In genomic region chr13:44578064-44578394, GRCh38 we compare ENCODE assay signal across 8 cellular contexts. TPM values are rescaled to one million over a fixed set of nuclear protein-coding genes. Genes with fewer than 3 reads are reported as not detected.
DNase-seq lines count a peak whose midpoint lies in the region; ATAC-seq and TF ChIP-seq lines count a peak whose summit lies in the region.

No MANE protein-coding gene starts in this region.

- H3K9me3 ChIP-seq in HUES64 (ENCODE audit: insufficient read depth, low read depth, low read length), result no peaks in the 10 kb centered on the region
- H3K9me3 ChIP-seq in ascending aorta, result no peaks in the 10 kb centered on the region
- H3K9me3 ChIP-seq in testis, result no peaks in the 10 kb centered on the region

- no peaks in the 10 kb centered on the region for H3K27me3 ChIP-seq in HUES64 (ENCODE audit: insufficient read depth, low read length)
- H3K27me3 ChIP-seq in ascending aorta, result no peaks in the 10 kb centered on the region
- H3K27me3 ChIP-seq in testis, result no peaks in the 10 kb centered on the region

- DNase-seq in ascending aorta (ENCODE audit: low spot score in 2 of 2) (no peak), left colon (peak in 1 of 2 donors; percentile 51), testis (no peak), left lobe of liver (ENCODE audit: low spot score) (no peak)
- DNase-seq in stimulated activated CD4-positive, alpha-beta T cell treated with anti-CD3 and anti-CD28 coated beads, Interleukin-4, amount 100 ng/mL, for 24 hours, result no peak

- WGBS in HUES64, result under 1% methylated on average over 15 of the region's 15 CpGs
- WGBS in testis, 2 donors, result 0 to 1% methylated on average over 14 to 15 of the region's 15 CpGs

- H3K4me3 ChIP-seq in HUES64 (ENCODE audit: low read length) (peak overlapping the region; percentile 93), ascending aorta (peak overlapping the region; percentile 66 to 97), testis (peak overlapping the region; percentile 86 to 94)

- ATAC-seq in left colon (peak; percentile 10), left lobe of liver (no peak), HG02763 (IDR thresholded peaks at IDR 0.05; ENCODE audit: unreplicated experiment) (no peak)

- peaks cover 43% of the 10 kb centered on the region for H3K4me1 ChIP-seq in HUES64 (ENCODE audit: insufficient read depth, low read length)
- peaks cover 10 to 21% of the 10 kb centered on the region in 2 donors for H3K4me1 ChIP-seq in ascending aorta
- peaks cover 15% of the 10 kb centered on the region for H3K4me1 ChIP-seq in testis

- H3K36me3 ChIP-seq in HUES64 (ENCODE audit: insufficient read depth, low read length) (peaks cover 20% of the 10 kb centered on the region), ascending aorta (no peaks in the 10 kb centered on the region), testis (ENCODE audit: low read depth, missing control alignments) (no peaks in the 10 kb centered on the region)

- peak overlapping the region; percentile 84 for H3K27ac ChIP-seq in C4-2B
- H3K27ac ChIP-seq in HUES64 (ENCODE audit: low read depth, low read length), result peak overlapping the region; percentile 100
- H3K27ac ChIP-seq in ascending aorta, result peak overlapping the region; percentile 98
- H3K27ac ChIP-seq in testis, result peak overlapping the region; percentile 96 to 99

- TF ChIP-seq POLR2A in testis (IDR thresholded peaks at IDR 0.05), result no peak

- intact Hi-C loops in ascending aorta (cut with DNase I), result loop anchor here (5.0 to 10.0 kb wide), 4 partner anchors 134 to 747 kb away; no protein-coding TSS in a partner anchor
- intact Hi-C loops in left colon (cut with DNase I, micrococcal nuclease), result no loop called here
- intact Hi-C loops in testis (cut with DNase I; ENCODE audit: low total_unique reads), result no loop called here

- H3K9ac ChIP-seq in HUES64 (ENCODE audit: low read depth, low read length), result peak overlapping the region; percentile 91

- no peak for TF ChIP-seq CTCF in C4-2B (conservative IDR thresholded peaks at IDR 0.05)
- TF ChIP-seq CTCF in ascending aorta (IDR thresholded peaks at IDR 0.05), result no peak
- TF ChIP-seq CTCF in testis (IDR thresholded peaks at IDR 0.05), result no peak

RNA-seq across cellular contexts. Expression of gene TSC22D1, which starts 1.9 kb away (rescaled TPM):
- 60.7 TPM for polyA plus RNA-seq in HUES64 (2013, experiment 1 of 2)
- polyA plus RNA-seq in HUES64 (2013, experiment 2 of 2), result 71.4 TPM
- total RNA-seq in ascending aorta (97.7 TPM), left colon (100 to 1,000 TPM; 268 to 294 TPM), testis (100 to 1,000 TPM; 189 to 193 TPM), left lobe of liver (31.5 TPM)
- polyA plus RNA-seq in testis (ENCODE audit: insufficient read depth, low read depth, low replicate concordance), result 227 TPM
